Comparison of ENCODE assay signal across 12 cellular contexts in the genomic region with DNA sequence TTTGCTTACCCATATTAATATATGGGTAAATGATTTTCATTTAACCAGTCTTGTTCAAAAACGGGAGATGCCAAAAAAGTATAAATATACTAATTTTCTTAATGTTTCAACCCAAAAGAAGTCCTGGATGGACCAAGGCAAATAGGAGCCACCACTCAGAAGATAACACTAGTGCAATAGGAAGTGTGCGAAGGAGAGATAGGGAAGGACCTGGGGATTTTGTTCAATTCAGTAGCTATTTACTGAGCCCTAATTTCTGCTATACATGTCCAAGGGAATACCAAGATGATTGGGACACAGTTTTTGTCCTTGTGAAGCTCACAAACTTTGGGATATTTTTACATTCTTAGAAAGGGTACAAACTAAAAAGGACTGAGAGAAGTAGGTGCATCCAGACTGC. TPM values are rescaled to one million over a fixed set of nuclear protein-coding genes. Genes with fewer than 3 reads are reported as not detected.
DNase-seq lines count a peak whose midpoint lies in the region; ATAC-seq and TF ChIP-seq lines count a peak whose summit lies in the region.
"Had no signal": no experiment of that assay in that cellular context is flagged by ENCODE, and none has a peak within 500 bp of the region (broad histone marks: within the 10 kb centered on the region; RNA-seq: fewer than 3 reads in every experiment).

No MANE protein-coding gene starts in this region.

- peaks cover 24% of the 10 kb centered on the region for H3K36me3 Mint-ChIP-seq in activated CD8-positive, alpha-beta memory T cell treated with anti-CD3 and anti-CD28 coated beads, Interleukin-2, amount 10 ng/mL, durations not matched to agents 7 days and 5 days
- H3K36me3 Mint-ChIP-seq in WTC11 = peaks cover 8% of the 10 kb centered on the region

- no peaks in the 10 kb centered on the region for H3K9me3 Mint-ChIP-seq in activated CD8-positive, alpha-beta memory T cell treated with anti-CD3 and anti-CD28 coated beads, Interleukin-2, amount 10 ng/mL, durations not matched to agents 7 days and 5 days (ENCODE audit: low read depth)
- H3K9me3 Mint-ChIP-seq in WTC11 = no peaks in the 10 kb centered on the region

- no peak for ATAC-seq in activated CD8-positive, alpha-beta memory T cell treated with anti-CD3 and anti-CD28 coated beads, Interleukin-2, amount 10 ng/mL, durations not matched to agents 7 days and 5 days
- no peak for ATAC-seq in WTC11
- no peak for ATAC-seq in foreskin keratinocyte

- peak overlapping the region; percentile 95 for H3K4me3 Mint-ChIP-seq in activated CD8-positive, alpha-beta memory T cell treated with anti-CD3 and anti-CD28 coated beads, Interleukin-2, amount 10 ng/mL, durations not matched to agents 7 days and 5 days
- H3K4me3 Mint-ChIP-seq in WTC11 = peak overlapping the region; percentile 94

- no peaks in the 10 kb centered on the region for H3K27me3 Mint-ChIP-seq in activated CD8-positive, alpha-beta memory T cell treated with anti-CD3 and anti-CD28 coated beads, Interleukin-2, amount 10 ng/mL, durations not matched to agents 7 days and 5 days
- no peaks in the 10 kb centered on the region for H3K27me3 Mint-ChIP-seq in WTC11 (ENCODE audit: low read depth)

- 72% methylated on average over 2 of the region's 2 CpGs for WGBS in suprapubic skin

- CTCF ChIA-PET in activated CD8-positive, alpha-beta memory T cell treated with anti-CD3 and anti-CD28 coated beads, Interleukin-2, amount 10 ng/mL, durations not matched to agents 7 days and 5 days (lab: Charles Lee) = interaction anchor here (0.7 to 1.9 kb wide), 3 partner anchors 9 to 396 kb away, joined by 3 to 9 read pairs (median 5); no protein-coding TSS in a partner anchor
- CTCF ChIA-PET in WTC11 (lab: Charles Lee) = interaction anchor here (1.2 to 1.6 kb wide), 2 partner anchors 288 to 350 kb away, joined by 3 to 7 read pairs; no protein-coding TSS in a partner anchor

- no peaks in the 10 kb centered on the region for H3K36me3 ChIP-seq in suprapubic skin

- H3K4me1 Mint-ChIP-seq in activated CD8-positive, alpha-beta memory T cell treated with anti-CD3 and anti-CD28 coated beads, Interleukin-2, amount 10 ng/mL, durations not matched to agents 7 days and 5 days = peaks cover 27% of the 10 kb centered on the region
- peaks cover 48% of the 10 kb centered on the region for H3K4me1 Mint-ChIP-seq in WTC11

- peaks cover 8% of the 10 kb centered on the region for H3K4me1 ChIP-seq in foreskin keratinocyte
- peaks cover 41% of the 10 kb centered on the region for H3K4me1 ChIP-seq in suprapubic skin

- DNase-seq in activated CD8-positive, alpha-beta memory T cell treated with anti-CD3 and anti-CD28 coated beads, Interleukin-2, amount 10 ng/mL, durations not matched to agents 7 days and 5 days = no peak
- DNase-seq in activated CD8-positive, alpha-beta memory T cell treated with anti-CD3 and anti-CD28 coated beads for 24 hours = no peak
- no peak for DNase-seq in WTC11 (ENCODE audit: low spot score)
- no peak for DNase-seq in foreskin keratinocyte
- no peak for DNase-seq in suprapubic skin (ENCODE audit: low spot score in 2 of 2)
- DNase-seq in AG20443 (ENCODE audit: low spot score) = no peak
- DNase-seq in NCI-H1417 (lab: John Stamatoyannopoulos, UW) = no peak
- DNase-seq in substantia nigra (lab: John Stamatoyannopoulos, UW) = no peak
- DNase-seq: activated CD4-positive, alpha-beta T cell treated with anti-CD3 and anti-CD28 coated beads, Interleukin-2, amount 50 U/mL, for 4 hours; effector CD8-positive, alpha-beta T cell; NCI-H524 treated with DMSO at 0.1 percent for 48 hours; stimulated activated CD4-positive, alpha-beta T cell treated with anti-CD3 and anti-CD28 coated beads, Interleukin-4, amount 100 ng/mL, for 1 hour had no signal

- H3K4me3 ChIP-seq in suprapubic skin = peak overlapping the region; percentile 100

- H3K27ac Mint-ChIP-seq in activated CD8-positive, alpha-beta memory T cell treated with anti-CD3 and anti-CD28 coated beads, Interleukin-2, amount 10 ng/mL, durations not matched to agents 7 days and 5 days = no peak overlapping the region
- H3K27ac Mint-ChIP-seq in WTC11 = peak overlapping the region; percentile 97

- H3K27me3 ChIP-seq in foreskin keratinocyte = no peaks in the 10 kb centered on the region
- H3K27me3 ChIP-seq in suprapubic skin = no peaks in the 10 kb centered on the region

- TF ChIP-seq CTCF in WTC11 (IDR thresholded peaks at IDR 0.05) (no peak), foreskin keratinocyte (conservative IDR thresholded peaks at IDR 0.05) (no peak), suprapubic skin (IDR thresholded peaks at IDR 0.05) (no peak)

- no peak for TF ChIP-seq POLR2A in suprapubic skin (IDR thresholded peaks at IDR 0.05)

- no peaks in the 10 kb centered on the region for H3K9me3 ChIP-seq in suprapubic skin

- TF ChIP-seq EP300 in suprapubic skin (IDR thresholded peaks at IDR 0.05) = no peak

- POLR2A ChIA-PET in WTC11 (lab: Charles Lee) = interaction anchor here (1.8 kb wide), 1 partner anchor 390 kb away, joined by 11 read pairs; a partner anchor contains a TSS

- H3K27ac ChIP-seq in foreskin keratinocyte = peak overlapping the region; percentile 66
- no peak overlapping the region for H3K27ac ChIP-seq in suprapubic skin
- no peak overlapping the region for H3K27ac ChIP-seq in substantia nigra (ENCODE audit: low read depth, low read length, poor library complexity, severe bottlenecking)

TF ChIP-seq in WTC11, 78 proteins besides CTCF, POLR2A, EP300 and RAD21:
- TF ChIP-seq FOXP1 (CRISPR knock-in tag; IDR thresholded peaks at IDR 0.05; ENCODE audit: borderline replicate concordance) (no peak), JUN (CRISPR knock-in tag; IDR thresholded peaks at IDR 0.05) (no peak), SP1 (CRISPR knock-in tag; conservative IDR thresholded peaks at IDR 0.05) (no peak), GRHL2 (CRISPR knock-in tag; IDR thresholded peaks at IDR 0.05; ENCODE audit: insufficient replicate concordance, severe bottlenecking) (no peak), ZNF219 (CRISPR knock-in tag; IDR thresholded peaks at IDR 0.05; ENCODE audit: borderline replicate concordance) (no peak)
- TF ChIP-seq, protein P1, sequence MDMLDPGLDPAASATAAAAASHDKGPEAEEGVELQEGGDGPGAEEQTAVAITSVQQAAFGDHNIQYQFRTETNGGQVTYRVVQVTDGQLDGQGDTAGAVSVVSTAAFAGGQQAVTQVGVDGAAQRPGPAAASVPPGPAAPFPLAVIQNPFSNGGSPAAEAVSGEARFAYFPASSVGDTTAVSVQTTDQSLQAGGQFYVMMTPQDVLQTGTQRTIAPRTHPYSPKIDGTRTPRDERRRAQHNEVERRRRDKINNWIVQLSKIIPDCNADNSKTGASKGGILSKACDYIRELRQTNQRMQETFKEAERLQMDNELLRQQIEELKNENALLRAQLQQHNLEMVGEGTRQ (CRISPR knock-in tag; IDR thresholded peaks at IDR 0.05) = no peak

RNA-seq across cellular contexts. Expression of a gene that starts 1.5 kb away (rescaled TPM):
- total RNA-seq in activated CD8-positive, alpha-beta memory T cell treated with anti-CD3 and anti-CD28 coated beads, Interleukin-2, amount 10 ng/mL, durations not matched to agents 7 days and 5 days = 10 to 100 TPM; 39.3 to 41.1 TPM
- total RNA-seq in WTC11 (2021) (68.6 to 71.6 TPM (median 69.0 TPM) in 3 replicates), foreskin keratinocyte (47.9 and 49.1 TPM in 2 replicates), suprapubic skin (10 to 100 TPM; 20.3 to 25.8 (median 22.9) TPM)
- 41.8 and 44.7 TPM in 2 replicates for polyA plus RNA-seq in foreskin keratinocyte
